ENCODE assay signal across 8 cellular contexts in the genomic region with DNA sequence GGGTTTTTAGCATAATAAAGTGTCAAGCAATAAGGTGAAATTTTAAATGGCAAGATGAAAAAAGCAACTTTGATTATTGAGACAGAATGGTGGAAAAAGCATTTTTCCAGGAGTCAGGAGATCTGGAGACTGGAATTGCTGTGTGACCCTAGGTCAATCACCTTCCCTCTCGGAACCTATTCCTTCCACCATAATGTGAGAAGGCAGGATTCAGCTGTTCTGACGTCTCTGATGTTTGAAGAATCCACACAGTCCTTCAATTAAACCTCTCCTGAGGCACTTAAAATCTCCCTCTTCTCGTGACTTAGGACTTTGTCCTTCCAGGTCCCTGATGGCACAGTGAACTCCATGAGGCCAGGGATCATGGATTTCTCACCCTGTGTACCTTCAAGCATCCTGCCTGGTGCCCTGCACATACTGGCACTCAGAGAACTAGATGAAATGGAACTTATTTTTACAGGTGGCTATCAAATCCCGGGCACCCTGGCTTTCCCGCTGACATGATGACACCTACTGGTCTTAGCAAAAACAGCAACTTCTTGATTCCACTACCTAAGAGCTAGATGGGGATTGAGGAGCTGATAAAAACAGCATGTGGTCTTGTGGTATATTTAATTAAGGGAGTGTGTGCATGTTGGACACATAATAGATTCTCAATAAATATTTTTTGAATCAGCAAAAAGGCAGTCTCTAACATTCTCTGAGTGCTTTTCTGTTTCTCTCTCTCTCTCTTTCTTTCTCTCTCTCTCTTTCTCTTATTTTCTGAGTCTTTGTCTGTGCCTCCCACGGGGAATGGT. TPM values are rescaled to one million over a fixed set of nuclear protein-coding genes. Genes with fewer than 3 reads are reported as not detected.
A peak's percentile ranks its signal among the peaks of the same experiment; 100 is the strongest.
DNase-seq lines count a peak whose midpoint lies in the region; ATAC-seq, FAIRE-seq and TF ChIP-seq lines count a peak whose summit lies in the region.

No MANE protein-coding gene starts in this region.

- H3K4me3 ChIP-seq in cardiac muscle cell (no peak overlapping the region), breast epithelium (no peak overlapping the region), kidney (ENCODE audit: low read length in 2 of 2) (no peak overlapping the region)

- H3K27me3 ChIP-seq in cardiac muscle cell, result peaks cover 4% of the 10 kb centered on the region
- no peaks in the 10 kb centered on the region for H3K27me3 ChIP-seq in breast epithelium

- peak; percentile 85 for TF ChIP-seq CTCF in cardiac muscle cell (IDR thresholded peaks at IDR 0.05; ENCODE audit: low read depth, low read length)
- TF ChIP-seq CTCF in breast epithelium (IDR thresholded peaks at IDR 0.05), result peak; percentile 63 to 75 (median 67)
- peak; percentile 77 for TF ChIP-seq CTCF in kidney (IDR thresholded peaks at IDR 0.05; ENCODE audit: borderline replicate concordance, extremely low read depth, insufficient read depth)

- H3K4me1 ChIP-seq in cardiac muscle cell (ENCODE audit: low read depth), result no peaks in the 10 kb centered on the region
- H3K4me1 ChIP-seq in breast epithelium, result no peaks in the 10 kb centered on the region
- no peaks in the 10 kb centered on the region for H3K4me1 ChIP-seq in kidney (ENCODE audit: control insufficient read depth in 1 of 2, insufficient read depth in 1 of 2, low read depth in 1 of 2, low read length in 2 of 2)

- peak; percentile 81 for FAIRE-seq in kidney (lab: Jason Lieb, UNC)

- intact Hi-C loops in cardiac septum (cut with DNase I), result loop anchor here (5.0 kb wide), 3 partner anchors 150 to 615 kb away; no protein-coding TSS in a partner anchor
- intact Hi-C loops in breast epithelium (cut with DNase I; ENCODE audit: low total_unique reads), result no loop called here
- intact Hi-C loops in kidney (cut with DNase I), result loop anchor here (10.0 kb wide), 1 partner anchor 503 kb away; no protein-coding TSS in a partner anchor

- no peaks in the 10 kb centered on the region for H3K9me3 ChIP-seq in cardiac muscle cell (ENCODE audit: low read depth)
- H3K9me3 ChIP-seq in breast epithelium, result no peaks in the 10 kb centered on the region
- H3K9me3 ChIP-seq in kidney (ENCODE audit: control insufficient read depth in 1 of 2, low read length in 2 of 2), result no peaks in the 10 kb centered on the region

- no peak for ATAC-seq in HG03039 (IDR thresholded peaks at IDR 0.05; ENCODE audit: unreplicated experiment)

- no peak overlapping the region for H3K9ac ChIP-seq in kidney (ENCODE audit: low read length in 2 of 2)

- H3K27ac ChIP-seq in cardiac muscle cell, result no peak overlapping the region
- H3K27ac ChIP-seq in breast epithelium, result no peak overlapping the region
- H3K27ac ChIP-seq in kidney (ENCODE audit: low read depth in 2 of 2, low read length in 2 of 2), result no peak overlapping the region

- H3K36me3 ChIP-seq in cardiac muscle cell, result no peaks in the 10 kb centered on the region
- no peaks in the 10 kb centered on the region for H3K36me3 ChIP-seq in breast epithelium
- H3K36me3 ChIP-seq in kidney (ENCODE audit: control insufficient read depth in 1 of 2, insufficient read depth in 2 of 2, low read length in 2 of 2), result no peaks in the 10 kb centered on the region

- TF ChIP-seq POLR2A in breast epithelium (IDR thresholded peaks at IDR 0.05), result no peak

- DNase-seq in cardiac muscle cell (ENCODE audit: low read depth in 1 of 2, low spot score in 1 of 2), result peak; percentile 67 to 78
- no peak for DNase-seq in cardiac septum (ENCODE audit: low spot score)
- peak; percentile 58 for DNase-seq in NCI-H146 treated with DMSO at 0.1 percent for 48 hours (lab: John Stamatoyannopoulos, UW; ENCODE audit: unreplicated experiment)
- peak; percentile 5 for DNase-seq in T follicular helper cell (ENCODE audit: low read depth)
- DNase-seq in breast epithelium (ENCODE audit: low spot score in 2 of 2), result peak in 1 of 2 donors; percentile 23
- no peak for DNase-seq in kidney
- peak; percentile 47 for DNase-seq in stimulated activated CD4-positive, alpha-beta T cell treated with anti-CD3 and anti-CD28 coated beads, Interleukin-4, amount 100 ng/mL, for 24 hours

RNA-seq across cellular contexts. Expression of gene CCDC182, which starts 2.3 kb away (rescaled TPM):
- total RNA-seq in cardiac muscle cell (not detected in 2 replicates), cardiac septum (not detected), breast epithelium (not detected), kidney (not detected)
- polyA plus RNA-seq in cardiac muscle cell (not detected in 2 replicates), kidney (ENCODE audit: insufficient read depth, low read depth, low replicate concordance) (not detected)

Comparison
In these comparisons a context has a peak if more than half of its experiments do, and no peak if none do; other contexts are left out.
1. DNase-seq: peak in cardiac muscle cell (2 of 2), NCI-H146 treated with DMSO at 0.1 percent for 48 hours (single experiment), T follicular helper cell (single experiment) and stimulated activated CD4-positive, alpha-beta T cell treated with anti-CD3 and anti-CD28 coated beads, Interleukin-4, amount 100 ng/mL, for 24 hours (single experiment); none in cardiac septum (single experiment) and kidney (single experiment).
2. Peak in every context shown above with its lines, with median percentiles within 50 percentile points of each other: CTCF ChIP-seq.